Comparison of ENCODE assay signal across 11 cellular contexts in the genomic region with DNA sequence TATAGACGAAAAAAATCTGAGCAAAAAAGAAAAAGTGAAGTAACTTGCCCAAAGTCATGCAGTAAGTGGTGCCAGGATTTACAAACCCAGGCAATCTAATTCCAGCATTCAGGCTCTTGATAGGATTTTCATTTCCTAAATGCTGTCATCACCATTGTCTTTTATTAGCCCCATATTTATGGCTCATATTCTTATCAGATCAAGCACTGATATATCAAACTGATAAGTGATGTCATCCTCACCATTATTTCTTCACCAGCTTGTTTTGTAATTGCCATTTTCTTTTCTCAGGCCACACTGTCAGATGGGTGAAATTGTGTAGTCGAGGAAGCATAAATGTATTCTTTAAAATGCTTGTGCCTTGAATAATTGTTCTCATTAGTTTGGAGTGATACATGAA. TPM values are rescaled to one million over a fixed set of nuclear protein-coding genes. Genes with fewer than 3 reads are reported as not detected.
DNase-seq lines count a peak whose midpoint lies in the region; ATAC-seq, FAIRE-seq and TF ChIP-seq lines count a peak whose summit lies in the region.
"Had no signal": no experiment of that assay in that cellular context is flagged by ENCODE, and none has a peak within 500 bp of the region (broad histone marks: within the 10 kb centered on the region; RNA-seq: fewer than 3 reads in every experiment).

No MANE protein-coding gene starts in this region.

- CTCF ChIA-PET in activated CD4-positive, alpha-beta memory T cell treated with anti-CD3 and anti-CD28 coated beads for 36 hours (lab: Charles Lee) = interaction anchor here (1.6 to 2.0 kb wide), 2 partner anchors 116 to 311 kb away, joined by 5 to 7 read pairs; no protein-coding TSS in a partner anchor

- H3K4me3 ChIP-seq in BLaER1 (peak overlapping the region; percentile 79), GM23338 (no peak overlapping the region), iPS-15b (ENCODE audit: low read depth, low read length) (peak overlapping the region; percentile 72), tibial artery (no peak overlapping the region)

- DNase-seq in GM23338 (ENCODE audit: low spot score) = no peak
- DNase-seq in activated CD4-positive, alpha-beta memory T cell treated with anti-CD3 and anti-CD28 coated beads for 36 hours = no peak
- DNase-seq in NOMO-1 treated with DMSO at 0.1 percent for 48 hours (lab: John Stamatoyannopoulos, UW; ENCODE audit: unreplicated experiment) = no peak
- no peak for DNase-seq in GM12892 (ENCODE audit: insufficient read length)
- no peak for DNase-seq in tibial artery
- DNase-seq: DMS 273 treated with DMSO at 0.1 percent for 48 hours, NCI-H226 had no signal

- H3K4me2 ChIP-seq in BLaER1 = peak overlapping the region; percentile 88
- H3K4me2 ChIP-seq in GM23338 = peak overlapping the region; percentile 81; the same call in 1 of the 2 replicates

- TF ChIP-seq POLR2A in GM12892 (IDR thresholded peaks at IDR 0.05; ENCODE audit: low read depth, low read length) = no peak

- H3K4me3 Mint-ChIP-seq in GM23338 = no peak overlapping the region
- H3K4me3 Mint-ChIP-seq in activated CD4-positive, alpha-beta memory T cell treated with anti-CD3 and anti-CD28 coated beads for 36 hours = peak overlapping the region; percentile 99

- H3K36me3 ChIP-seq in BLaER1 (peaks cover 40% of the 10 kb centered on the region), GM23338 (ENCODE audit: insufficient read depth) (no peaks in the 10 kb centered on the region), iPS-15b (ENCODE audit: control insufficient read depth, insufficient read depth, low read length) (no peaks in the 10 kb centered on the region), tibial artery (peaks cover 0 to 24% (median 6%) of the 10 kb centered on the region in 3 donors)

- TF ChIP-seq CTCF in GM23338 (conservative IDR thresholded peaks at IDR 0.05; ENCODE audit: low read depth in 2 of 2) = no peak
- TF ChIP-seq CTCF in tibial artery (IDR thresholded peaks at IDR 0.05) = no peak

- no peaks in the 10 kb centered on the region for H3K79me2 ChIP-seq in GM23338 (replicated peaks; ENCODE audit: insufficient read depth)

- FAIRE-seq in GM12892 (lab: Jason Lieb, UNC) = no peak

- no peaks in the 10 kb centered on the region; the same call in 2 of the 3 replicates for H3K36me3 Mint-ChIP-seq in GM23338 (ENCODE audit: low read depth)
- peaks cover 16% of the 10 kb centered on the region for H3K36me3 Mint-ChIP-seq in activated CD4-positive, alpha-beta memory T cell treated with anti-CD3 and anti-CD28 coated beads for 36 hours

- ATAC-seq in GM23338 (no peak), GM19035 (IDR thresholded peaks at IDR 0.05; ENCODE audit: unreplicated experiment) (no peak)
- ATAC-seq: esophagus mucosa had no signal

- H3K9me3 ChIP-seq in BLaER1 (peaks cover 4% of the 10 kb centered on the region; the same call in 1 of the 2 replicates), iPS-15b (ENCODE audit: control insufficient read depth, insufficient read depth, low read length) (no peaks in the 10 kb centered on the region), tibial artery (no peaks in the 10 kb centered on the region)

- H3K27ac ChIP-seq in BLaER1 (no peak overlapping the region), GM23338 (ENCODE audit: low read depth) (no peak overlapping the region), tibial artery (no peak overlapping the region)

- H3K4me1 ChIP-seq in BLaER1 (peaks cover 23% of the 10 kb centered on the region), GM23338 (ENCODE audit: insufficient read depth) (peaks cover 3% of the 10 kb centered on the region; the same call in 1 of the 2 replicates), iPS-15b (ENCODE audit: control insufficient read depth, insufficient read depth, low read length) (no peaks in the 10 kb centered on the region), tibial artery (peaks cover 0 to 17% (median 7%) of the 10 kb centered on the region in 4 donors)

- no peak overlapping the region for H2AFZ ChIP-seq in GM23338

- intact Hi-C loops in activated CD4-positive, alpha-beta memory T cell treated with anti-CD3 and anti-CD28 coated beads for 36 hours (cut with micrococcal nuclease) = loop anchor here (2.0 to 10.0 kb wide), 3 partner anchors 63 to 175 kb away; no protein-coding TSS in a partner anchor
- intact Hi-C loops in tibial artery (cut with DNase I; ENCODE audit: low total_unique reads) = loop anchor here (10.0 kb wide), 1 partner anchor 169 kb away; no protein-coding TSS in a partner anchor

- POLR2A ChIA-PET in activated CD4-positive, alpha-beta memory T cell treated with anti-CD3 and anti-CD28 coated beads for 36 hours (lab: Charles Lee) = interaction anchor here (0.6 to 2.5 kb wide), 4 partner anchors 34 to 337 kb away, joined by 3 to 28 read pairs (median 4); no protein-coding TSS in a partner anchor

- 0 out of 2 replicates have a peak, but pooled peaks cover 3% of the 10 kb centered on the region for H3F3A ChIP-seq in GM23338 (replicated peaks; ENCODE audit: low read depth)

- H4K20me1 ChIP-seq in BLaER1 (no peaks in the 10 kb centered on the region), GM23338 (replicated peaks; ENCODE audit: insufficient read depth) (no peaks in the 10 kb centered on the region)

- H3K9ac ChIP-seq in BLaER1 = peak overlapping the region; percentile 93; the same call in 1 of the 2 replicates
- no peak overlapping the region for H3K9ac ChIP-seq in iPS-15b (ENCODE audit: low read depth, low read length)

- peaks cover 7% of the 10 kb centered on the region for H3K4me1 Mint-ChIP-seq in GM23338
- H3K4me1 Mint-ChIP-seq in activated CD4-positive, alpha-beta memory T cell treated with anti-CD3 and anti-CD28 coated beads for 36 hours (ENCODE audit: low read depth) = peaks cover 25% of the 10 kb centered on the region

- no peaks in the 10 kb centered on the region for H3K9me2 ChIP-seq in GM23338 (ENCODE audit: insufficient read depth)

- no peaks in the 10 kb centered on the region for H3K9me3 Mint-ChIP-seq in GM23338
- H3K9me3 Mint-ChIP-seq in activated CD4-positive, alpha-beta memory T cell treated with anti-CD3 and anti-CD28 coated beads for 36 hours = no peaks in the 10 kb centered on the region

- H3K27me3 ChIP-seq in BLaER1 (no peaks in the 10 kb centered on the region), GM23338 (ENCODE audit: insufficient read depth) (no peaks in the 10 kb centered on the region), iPS-15b (ENCODE audit: control insufficient read depth, insufficient read depth, low read length) (no peaks in the 10 kb centered on the region), tibial artery (no peaks in the 10 kb centered on the region)

- H3K27ac Mint-ChIP-seq in GM23338 = no peak overlapping the region
- peak overlapping the region; percentile 96 for H3K27ac Mint-ChIP-seq in activated CD4-positive, alpha-beta memory T cell treated with anti-CD3 and anti-CD28 coated beads for 36 hours

- peaks cover 6% of the 10 kb centered on the region for H3K27me3 Mint-ChIP-seq in GM23338 (ENCODE audit: insufficient read depth, low read depth, poor library complexity)
- no peaks in the 10 kb centered on the region for H3K27me3 Mint-ChIP-seq in activated CD4-positive, alpha-beta memory T cell treated with anti-CD3 and anti-CD28 coated beads for 36 hours

TF ChIP-seq in GM23338, 12 proteins besides CTCF, POLR2A, EP300 and RAD21 (continues in another document):
- TF ChIP-seq STAT1 (IDR thresholded peaks at IDR 0.05; ENCODE audit: unreplicated experiment) (no peak), ZNF114 (CRISPR knock-in tag; IDR thresholded peaks at IDR 0.05) (no peak), NANOG (IDR thresholded peaks at IDR 0.05; ENCODE audit: borderline replicate concordance) (no peak), EZH2phosphoT487 (IDR thresholded peaks at IDR 0.05; ENCODE audit: unreplicated experiment) (no peak), JUNB (IDR thresholded peaks at IDR 0.05; ENCODE audit: unreplicated experiment) (no peak), CREB1 (CRISPR knock-in tag; IDR thresholded peaks at IDR 0.05; ENCODE audit: low read depth) (no peak)
- TF ChIP-seq, protein P1, sequence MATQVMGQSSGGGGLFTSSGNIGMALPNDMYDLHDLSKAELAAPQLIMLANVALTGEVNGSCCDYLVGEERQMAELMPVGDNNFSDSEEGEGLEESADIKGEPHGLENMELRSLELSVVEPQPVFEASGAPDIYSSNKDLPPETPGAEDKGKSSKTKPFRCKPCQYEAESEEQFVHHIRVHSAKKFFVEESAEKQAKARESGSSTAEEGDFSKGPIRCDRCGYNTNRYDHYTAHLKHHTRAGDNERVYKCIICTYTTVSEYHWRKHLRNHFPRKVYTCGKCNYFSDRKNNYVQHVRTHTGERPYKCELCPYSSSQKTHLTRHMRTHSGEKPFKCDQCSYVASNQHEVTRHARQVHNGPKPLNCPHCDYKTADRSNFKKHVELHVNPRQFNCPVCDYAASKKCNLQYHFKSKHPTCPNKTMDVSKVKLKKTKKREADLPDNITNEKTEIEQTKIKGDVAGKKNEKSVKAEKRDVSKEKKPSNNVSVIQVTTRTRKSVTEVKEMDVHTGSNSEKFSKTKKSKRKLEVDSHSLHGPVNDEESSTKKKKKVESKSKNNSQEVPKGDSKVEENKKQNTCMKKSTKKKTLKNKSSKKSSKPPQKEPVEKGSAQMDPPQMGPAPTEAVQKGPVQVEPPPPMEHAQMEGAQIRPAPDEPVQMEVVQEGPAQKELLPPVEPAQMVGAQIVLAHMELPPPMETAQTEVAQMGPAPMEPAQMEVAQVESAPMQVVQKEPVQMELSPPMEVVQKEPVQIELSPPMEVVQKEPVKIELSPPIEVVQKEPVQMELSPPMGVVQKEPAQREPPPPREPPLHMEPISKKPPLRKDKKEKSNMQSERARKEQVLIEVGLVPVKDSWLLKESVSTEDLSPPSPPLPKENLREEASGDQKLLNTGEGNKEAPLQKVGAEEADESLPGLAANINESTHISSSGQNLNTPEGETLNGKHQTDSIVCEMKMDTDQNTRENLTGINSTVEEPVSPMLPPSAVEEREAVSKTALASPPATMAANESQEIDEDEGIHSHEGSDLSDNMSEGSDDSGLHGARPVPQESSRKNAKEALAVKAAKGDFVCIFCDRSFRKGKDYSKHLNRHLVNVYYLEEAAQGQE (IDR thresholded peaks at IDR 0.05; ENCODE audit: unreplicated experiment) = no peak

RNA-seq across cellular contexts. Expression of a gene that starts 1.3 kb away (rescaled TPM):
- 9.3 and 19.6 TPM in 2 replicates for total RNA-seq in GM23338 (2014; rRNA removed; shearing (Covaris generic))
- 25.5 and 33.6 TPM in 2 replicates for polyA plus RNA-seq in GM23338 (2016; fragmentation: Nextera tagmentation; extraction: Ambion mirVana)
- total RNA-seq in activated CD4-positive, alpha-beta memory T cell treated with anti-CD3 and anti-CD28 coated beads for 36 hours = 10 to 100 TPM; 64.0 to 66.0 TPM
- polyA plus RNA-seq in GM12892 (2012; ENCODE audit: missing spikeins) = 84.1 TPM

RNA-seq across cellular contexts. Expression of a gene that starts 1.9 kb away (rescaled TPM):
- total RNA-seq in GM23338 (2014; rRNA removed; shearing (Covaris generic)) = 0.78 and 0.80 TPM in 2 replicates
- 2.5 and 2.6 TPM in 2 replicates for polyA plus RNA-seq in GM23338 (2016; fragmentation: Nextera tagmentation; extraction: Ambion mirVana)
- total RNA-seq in activated CD4-positive, alpha-beta memory T cell treated with anti-CD3 and anti-CD28 coated beads for 36 hours = under 1 TPM; 0.14 to 0.17 TPM
- polyA plus RNA-seq in GM12892 (2012; ENCODE audit: missing spikeins) = 0.89 TPM

Comparison
In these comparisons a context has a peak if more than half of its experiments do, and no peak if none do; other contexts are left out.
1. H3K4me3 ChIP-seq: peak in BLaER1 (single experiment) and iPS-15b (single experiment); none in GM23338 (single experiment) and tibial artery (0 of 2).